1 cellular context compared by ENCODE assay signal in the genomic region with DNA sequence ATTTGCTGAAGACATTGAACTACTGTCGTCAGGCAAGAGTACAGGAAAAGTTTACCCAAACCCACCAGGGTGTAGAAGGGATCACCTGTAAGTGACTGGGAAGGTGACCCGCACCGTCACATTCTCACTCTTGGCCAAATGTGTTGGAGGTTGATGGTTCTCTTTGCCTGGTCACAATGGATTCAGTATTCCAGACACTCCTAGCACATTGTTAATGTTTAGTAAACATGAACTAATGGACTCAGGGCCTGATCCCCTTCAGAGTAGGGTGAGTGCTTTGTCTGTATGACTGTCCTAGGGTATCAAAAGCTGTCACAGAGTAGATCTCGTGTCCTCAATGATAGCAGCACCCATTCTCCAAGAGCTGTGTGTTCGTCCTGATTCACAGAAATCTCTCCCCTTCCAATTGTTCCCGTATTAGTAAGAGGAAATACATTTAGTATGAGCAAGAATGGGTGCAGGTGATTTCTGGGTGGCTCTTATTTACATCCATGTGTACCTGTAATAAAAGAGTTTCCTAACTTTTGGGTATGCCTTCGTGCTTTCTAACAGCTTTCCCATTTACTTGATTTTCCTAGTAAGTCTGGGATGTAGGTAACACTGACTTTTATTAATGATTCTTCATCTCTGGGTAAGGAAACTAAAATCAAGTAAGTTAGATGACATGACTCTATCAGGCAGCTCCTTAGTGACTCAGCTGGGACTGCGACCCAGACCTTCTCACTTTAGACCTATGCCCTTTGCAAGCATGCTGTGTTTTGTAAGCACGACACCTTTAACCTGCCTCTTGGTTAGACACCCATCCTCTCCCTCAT.
A peak's percentile ranks its signal among the peaks of the same experiment; 100 is the strongest.
TF ChIP-seq lines count a peak whose summit lies in the region.

No MANE protein-coding gene starts in this region.

TF ChIP-seq in HepG2, 621 proteins besides CTCF, POLR2A, EP300 and RAD21 (continues in another document):
- TF ChIP-seq FOXK1 (CRISPR knock-in tag; IDR thresholded peaks at IDR 0.05; ENCODE audit: borderline replicate concordance, low read depth) (peak; percentile 39; the same call in 1 of the 2 replicates), RARA (CRISPR knock-in tag; IDR thresholded peaks at IDR 0.05) (peak; percentile 39; the same call in 1 of the 2 replicates), MXI1 (IDR thresholded peaks at IDR 0.05; ENCODE audit: borderline replicate concordance, low read depth, low read length) (peak; percentile 46; the same call in 1 of the 3 replicates), FOXA3 (CRISPR knock-in tag; IDR thresholded peaks at IDR 0.05) (peak; percentile 60), FOXA1 (IDR thresholded peaks at IDR 0.05) (no peak), FOXA1 (CRISPR knock-in tag; IDR thresholded peaks at IDR 0.05) (peak; percentile 53; the same call in 1 of the 2 replicates), SAP130 (CRISPR knock-in tag; IDR thresholded peaks at IDR 0.05; ENCODE audit: low read depth) (peak; percentile 77), ZNF83 (CRISPR knock-in tag; IDR thresholded peaks at IDR 0.05; ENCODE audit: borderline replicate concordance) (no peak), IRF2 (CRISPR knock-in tag; IDR thresholded peaks at IDR 0.05) (peak; percentile 17; the same call in 1 of the 2 replicates), AGO1 (IDR thresholded peaks at IDR 0.05; ENCODE audit: low read depth, low read length, poor library complexity, severe bottlenecking) (no peak), ZNF543 (CRISPR knock-in tag; IDR thresholded peaks at IDR 0.05) (no peak), ZSCAN21 (CRISPR knock-in tag; IDR thresholded peaks at IDR 0.05; ENCODE audit: borderline replicate concordance) (0 out of 2 replicates have a peak, but pooled peaks have one; percentile 32), TBX2 (CRISPR knock-in tag; IDR thresholded peaks at IDR 0.05; ENCODE audit: borderline replicate concordance) (peak; percentile 61; the same call in 1 of the 2 replicates), BCL6 (CRISPR knock-in tag; IDR thresholded peaks at IDR 0.05) (0 out of 2 replicates have a peak, but pooled peaks have one; percentile 24), SOX13 (IDR thresholded peaks at IDR 0.05) (no peak), SOX13 (CRISPR knock-in tag; conservative IDR thresholded peaks at IDR 0.05 in 1 of 2, IDR thresholded peaks at IDR 0.05 in 1 of 2) (peak in 1 of 2 experiments; percentile 82; a peak in 2 of 4 replicates), MIER3 (CRISPR knock-in tag; IDR thresholded peaks at IDR 0.05; ENCODE audit: borderline replicate concordance) (0 out of 2 replicates have a peak, but pooled peaks have one; percentile 18), HNF4G (IDR thresholded peaks at IDR 0.05; ENCODE audit: borderline replicate concordance, low read depth, low read length) (peak; percentile 32; the same call in 1 of the 2 replicates), HNF4G (CRISPR knock-in tag; IDR thresholded peaks at IDR 0.05; ENCODE audit: borderline replicate concordance, low read depth) (no peak), ERF (CRISPR knock-in tag; IDR thresholded peaks at IDR 0.05) (0 out of 2 replicates have a peak, but pooled peaks have one; percentile 48), XBP1 (CRISPR knock-in tag; IDR thresholded peaks at IDR 0.05) (no peak), FOXK2 (IDR thresholded peaks at IDR 0.05) (peak; percentile 61; the same call in 1 of the 2 replicates), HOXA3 (CRISPR knock-in tag; IDR thresholded peaks at IDR 0.05) (0 out of 2 replicates have a peak, but pooled peaks have one; percentile 9), FOXP1 (IDR thresholded peaks at IDR 0.05) (no peak), FOXP1 (CRISPR knock-in tag; IDR thresholded peaks at IDR 0.05) (peak; percentile 32; the same call in 1 of the 2 replicates), SOX6 (IDR thresholded peaks at IDR 0.05) (no peak), SOX6 (CRISPR knock-in tag; IDR thresholded peaks at IDR 0.05) (peak; percentile 81), PHF21A (CRISPR knock-in tag; IDR thresholded peaks at IDR 0.05) (0 out of 2 replicates have a peak, but pooled peaks have one; percentile 15), NPAS2 (CRISPR knock-in tag; IDR thresholded peaks at IDR 0.05; ENCODE audit: borderline replicate concordance) (no peak), MIXL1 (CRISPR knock-in tag; IDR thresholded peaks at IDR 0.05) (0 out of 2 replicates have a peak, but pooled peaks have one; percentile 38), GATAD2A (CRISPR knock-in tag; IDR thresholded peaks at IDR 0.05) (peak; percentile 46; the same call in 1 of the 2 replicates), TEAD3 (CRISPR knock-in tag; optimal IDR thresholded peaks at IDR 0.05; ENCODE audit: borderline replicate concordance) (peak; percentile 58), FOSL2 (CRISPR knock-in tag; IDR thresholded peaks at IDR 0.05) (peak; percentile 31; the same call in 1 of the 2 replicates), HNF4A (CRISPR knock-in tag; IDR thresholded peaks at IDR 0.05) (peak; percentile 50; the same call in 1 of the 2 replicates)
- TF ChIP-seq, protein P1, sequence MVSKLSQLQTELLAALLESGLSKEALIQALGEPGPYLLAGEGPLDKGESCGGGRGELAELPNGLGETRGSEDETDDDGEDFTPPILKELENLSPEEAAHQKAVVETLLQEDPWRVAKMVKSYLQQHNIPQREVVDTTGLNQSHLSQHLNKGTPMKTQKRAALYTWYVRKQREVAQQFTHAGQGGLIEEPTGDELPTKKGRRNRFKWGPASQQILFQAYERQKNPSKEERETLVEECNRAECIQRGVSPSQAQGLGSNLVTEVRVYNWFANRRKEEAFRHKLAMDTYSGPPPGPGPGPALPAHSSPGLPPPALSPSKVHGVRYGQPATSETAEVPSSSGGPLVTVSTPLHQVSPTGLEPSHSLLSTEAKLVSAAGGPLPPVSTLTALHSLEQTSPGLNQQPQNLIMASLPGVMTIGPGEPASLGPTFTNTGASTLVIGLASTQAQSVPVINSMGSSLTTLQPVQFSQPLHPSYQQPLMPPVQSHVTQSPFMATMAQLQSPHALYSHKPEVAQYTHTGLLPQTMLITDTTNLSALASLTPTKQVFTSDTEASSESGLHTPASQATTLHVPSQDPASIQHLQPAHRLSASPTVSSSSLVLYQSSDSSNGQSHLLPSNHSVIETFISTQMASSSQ (IDR thresholded peaks at IDR 0.05; ENCODE audit: low read depth): no peak
- TF ChIP-seq, protein P1 (CRISPR knock-in tag; IDR thresholded peaks at IDR 0.05; ENCODE audit: borderline replicate concordance): peak; percentile 29; the same call in 1 of the 2 replicates
- TF ChIP-seq, protein P2, sequence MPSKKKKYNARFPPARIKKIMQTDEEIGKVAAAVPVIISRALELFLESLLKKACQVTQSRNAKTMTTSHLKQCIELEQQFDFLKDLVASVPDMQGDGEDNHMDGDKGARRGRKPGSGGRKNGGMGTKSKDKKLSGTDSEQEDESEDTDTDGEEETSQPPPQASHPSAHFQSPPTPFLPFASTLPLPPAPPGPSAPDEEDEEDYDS (CRISPR knock-in tag; IDR thresholded peaks at IDR 0.05): 0 out of 2 replicates have a peak, but pooled peaks have one; percentile 45
- TF ChIP-seq, protein P3, sequence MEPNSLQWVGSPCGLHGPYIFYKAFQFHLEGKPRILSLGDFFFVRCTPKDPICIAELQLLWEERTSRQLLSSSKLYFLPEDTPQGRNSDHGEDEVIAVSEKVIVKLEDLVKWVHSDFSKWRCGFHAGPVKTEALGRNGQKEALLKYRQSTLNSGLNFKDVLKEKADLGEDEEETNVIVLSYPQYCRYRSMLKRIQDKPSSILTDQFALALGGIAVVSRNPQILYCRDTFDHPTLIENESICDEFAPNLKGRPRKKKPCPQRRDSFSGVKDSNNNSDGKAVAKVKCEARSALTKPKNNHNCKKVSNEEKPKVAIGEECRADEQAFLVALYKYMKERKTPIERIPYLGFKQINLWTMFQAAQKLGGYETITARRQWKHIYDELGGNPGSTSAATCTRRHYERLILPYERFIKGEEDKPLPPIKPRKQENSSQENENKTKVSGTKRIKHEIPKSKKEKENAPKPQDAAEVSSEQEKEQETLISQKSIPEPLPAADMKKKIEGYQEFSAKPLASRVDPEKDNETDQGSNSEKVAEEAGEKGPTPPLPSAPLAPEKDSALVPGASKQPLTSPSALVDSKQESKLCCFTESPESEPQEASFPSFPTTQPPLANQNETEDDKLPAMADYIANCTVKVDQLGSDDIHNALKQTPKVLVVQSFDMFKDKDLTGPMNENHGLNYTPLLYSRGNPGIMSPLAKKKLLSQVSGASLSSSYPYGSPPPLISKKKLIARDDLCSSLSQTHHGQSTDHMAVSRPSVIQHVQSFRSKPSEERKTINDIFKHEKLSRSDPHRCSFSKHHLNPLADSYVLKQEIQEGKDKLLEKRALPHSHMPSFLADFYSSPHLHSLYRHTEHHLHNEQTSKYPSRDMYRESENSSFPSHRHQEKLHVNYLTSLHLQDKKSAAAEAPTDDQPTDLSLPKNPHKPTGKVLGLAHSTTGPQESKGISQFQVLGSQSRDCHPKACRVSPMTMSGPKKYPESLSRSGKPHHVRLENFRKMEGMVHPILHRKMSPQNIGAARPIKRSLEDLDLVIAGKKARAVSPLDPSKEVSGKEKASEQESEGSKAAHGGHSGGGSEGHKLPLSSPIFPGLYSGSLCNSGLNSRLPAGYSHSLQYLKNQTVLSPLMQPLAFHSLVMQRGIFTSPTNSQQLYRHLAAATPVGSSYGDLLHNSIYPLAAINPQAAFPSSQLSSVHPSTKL (CRISPR knock-in tag; IDR thresholded peaks at IDR 0.05): peak; percentile 49
- TF ChIP-seq, protein P4, sequence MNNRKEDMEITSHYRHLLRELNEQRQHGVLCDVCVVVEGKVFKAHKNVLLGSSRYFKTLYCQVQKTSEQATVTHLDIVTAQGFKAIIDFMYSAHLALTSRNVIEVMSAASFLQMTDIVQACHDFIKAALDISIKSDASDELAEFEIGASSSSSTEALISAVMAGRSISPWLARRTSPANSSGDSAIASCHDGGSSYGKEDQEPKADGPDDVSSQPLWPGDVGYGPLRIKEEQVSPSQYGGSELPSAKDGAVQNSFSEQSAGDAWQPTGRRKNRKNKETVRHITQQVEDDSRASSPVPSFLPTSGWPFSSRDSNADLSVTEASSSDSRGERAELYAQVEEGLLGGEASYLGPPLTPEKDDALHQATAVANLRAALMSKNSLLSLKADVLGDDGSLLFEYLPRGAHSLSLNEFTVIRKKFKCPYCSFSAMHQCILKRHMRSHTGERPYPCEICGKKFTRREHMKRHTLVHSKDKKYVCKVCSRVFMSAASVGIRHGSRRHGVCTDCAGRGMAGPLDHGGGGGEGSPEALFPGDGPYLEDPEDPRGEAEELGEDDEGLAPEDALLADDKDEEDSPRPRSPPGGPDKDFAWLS (CRISPR knock-in tag; IDR thresholded peaks at IDR 0.05; ENCODE audit: borderline replicate concordance): peak; percentile 48; the same call in 1 of the 2 replicates
- TF ChIP-seq, protein P5, sequence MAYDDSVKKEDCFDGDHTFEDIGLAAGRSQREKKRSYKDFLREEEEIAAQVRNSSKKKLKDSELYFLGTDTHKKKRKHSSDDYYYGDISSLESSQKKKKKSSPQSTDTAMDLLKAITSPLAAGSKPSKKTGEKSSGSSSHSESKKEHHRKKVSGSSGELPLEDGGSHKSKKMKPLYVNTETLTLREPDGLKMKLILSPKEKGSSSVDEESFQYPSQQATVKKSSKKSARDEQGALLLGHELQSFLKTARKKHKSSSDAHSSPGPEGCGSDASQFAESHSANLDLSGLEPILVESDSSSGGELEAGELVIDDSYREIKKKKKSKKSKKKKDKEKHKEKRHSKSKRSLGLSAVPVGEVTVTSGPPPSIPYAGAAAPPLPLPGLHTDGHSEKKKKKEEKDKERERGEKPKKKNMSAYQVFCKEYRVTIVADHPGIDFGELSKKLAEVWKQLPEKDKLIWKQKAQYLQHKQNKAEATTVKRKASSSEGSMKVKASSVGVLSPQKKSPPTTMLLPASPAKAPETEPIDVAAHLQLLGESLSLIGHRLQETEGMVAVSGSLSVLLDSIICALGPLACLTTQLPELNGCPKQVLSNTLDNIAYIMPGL (CRISPR knock-in tag; IDR thresholded peaks at IDR 0.05; ENCODE audit: borderline replicate concordance in 1 of 2, low read depth in 1 of 2): 0 out of 4 replicates have a peak, but pooled peaks of 1 of the 2 experiments have one; percentile 36
- TF ChIP-seq, protein P6, sequence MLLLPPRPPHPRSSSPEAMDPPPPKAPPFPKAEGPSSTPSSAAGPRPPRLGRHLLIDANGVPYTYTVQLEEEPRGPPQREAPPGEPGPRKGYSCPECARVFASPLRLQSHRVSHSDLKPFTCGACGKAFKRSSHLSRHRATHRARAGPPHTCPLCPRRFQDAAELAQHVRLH (CRISPR knock-in tag; IDR thresholded peaks at IDR 0.05; ENCODE audit: borderline replicate concordance, low read depth): no peak
- TF ChIP-seq, protein P7, sequence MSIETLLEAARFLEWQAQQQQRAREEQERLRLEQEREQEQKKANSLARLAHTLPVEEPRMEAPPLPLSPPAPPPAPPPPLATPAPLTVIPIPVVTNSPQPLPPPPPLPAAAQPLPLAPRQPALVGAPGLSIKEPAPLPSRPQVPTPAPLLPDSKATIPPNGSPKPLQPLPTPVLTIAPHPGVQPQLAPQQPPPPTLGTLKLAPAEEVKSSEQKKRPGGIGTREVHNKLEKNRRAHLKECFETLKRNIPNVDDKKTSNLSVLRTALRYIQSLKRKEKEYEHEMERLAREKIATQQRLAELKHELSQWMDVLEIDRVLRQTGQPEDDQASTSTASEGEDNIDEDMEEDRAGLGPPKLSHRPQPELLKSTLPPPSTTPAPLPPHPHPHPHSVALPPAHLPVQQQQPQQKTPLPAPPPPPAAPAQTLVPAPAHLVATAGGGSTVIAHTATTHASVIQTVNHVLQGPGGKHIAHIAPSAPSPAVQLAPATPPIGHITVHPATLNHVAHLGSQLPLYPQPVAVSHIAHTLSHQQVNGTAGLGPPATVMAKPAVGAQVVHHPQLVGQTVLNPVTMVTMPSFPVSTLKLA (IDR thresholded peaks at IDR 0.05): peak; percentile 44
- TF ChIP-seq, protein P8, sequence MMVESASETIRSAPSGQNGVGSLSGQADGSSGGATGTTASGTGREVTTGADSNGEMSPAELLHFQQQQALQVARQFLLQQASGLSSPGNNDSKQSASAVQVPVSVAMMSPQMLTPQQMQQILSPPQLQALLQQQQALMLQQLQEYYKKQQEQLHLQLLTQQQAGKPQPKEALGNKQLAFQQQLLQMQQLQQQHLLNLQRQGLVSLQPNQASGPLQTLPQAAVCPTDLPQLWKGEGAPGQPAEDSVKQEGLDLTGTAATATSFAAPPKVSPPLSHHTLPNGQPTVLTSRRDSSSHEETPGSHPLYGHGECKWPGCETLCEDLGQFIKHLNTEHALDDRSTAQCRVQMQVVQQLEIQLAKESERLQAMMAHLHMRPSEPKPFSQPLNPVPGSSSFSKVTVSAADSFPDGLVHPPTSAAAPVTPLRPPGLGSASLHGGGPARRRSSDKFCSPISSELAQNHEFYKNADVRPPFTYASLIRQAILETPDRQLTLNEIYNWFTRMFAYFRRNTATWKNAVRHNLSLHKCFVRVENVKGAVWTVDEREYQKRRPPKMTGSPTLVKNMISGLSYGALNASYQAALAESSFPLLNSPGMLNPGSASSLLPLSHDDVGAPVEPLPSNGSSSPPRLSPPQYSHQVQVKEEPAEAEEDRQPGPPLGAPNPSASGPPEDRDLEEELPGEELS (CRISPR knock-in tag; IDR thresholded peaks at IDR 0.05): peak; percentile 53; the same call in 1 of the 2 replicates
